In genomic region chr6:122878809-122879208, GRCh38 we compare ENCODE assay signal across 31 cellular contexts.
"Had no signal": no experiment of that assay in that cellular context is flagged by ENCODE, and none has a peak within 500 bp of the region (broad histone marks: within the 10 kb centered on the region; RNA-seq: fewer than 3 reads in every experiment).

No MANE protein-coding gene starts in this region.

- H3K27ac Mint-ChIP-seq: activated naive CD4-positive, alpha-beta T cell treated with anti-CD3 and anti-CD28 coated beads for 36 hours; activated naive CD8-positive, alpha-beta T cell treated with anti-CD3 and anti-CD28 coated beads for 36 hours; activated T-helper 1 cell treated with anti-CD3 and anti-CD28 coated beads, Interleukin-12 subunit alpha, Interleukin-12 subunit beta, Interleukin-2, Interleukin-4 antibody, amounts not matched to agents 30 ng/mL and 10 ng/mL and 1 ng/mL, durations not matched to agents 14 hours and 24 hours and 36 hours; naive B cell; nephron progenitor cell; stimulated activated memory B cell treated with anti-CD40 and anti-IgM and Interleukin-4, amounts not matched to agents 10 μg/mL and 1 μg/mL and 100 μg/mL, for 72 hours; stimulated activated naive CD8-positive, alpha-beta T cell treated with anti-CD3 and anti-CD28 coated beads, Interleukin-15, amount 100 ng/mL, for 72 hours; type B pancreatic cell had no signal

- H3K4me3 ChIP-seq: adrenal gland, body of pancreas, coronary artery, dorsolateral prefrontal cortex, skin epidermis had no signal

- H3K36me3 ChIP-seq: adrenal gland, neutrophil, WERI-Rb-1 had no signal

- H3K4me1 Mint-ChIP-seq: activated naive CD8-positive, alpha-beta T cell treated with anti-CD3 and anti-CD28 coated beads for 36 hours; naive B cell; nephron progenitor cell; stimulated activated memory B cell treated with anti-CD40 and anti-IgM and Interleukin-4, amounts not matched to agents 10 μg/mL and 1 μg/mL and 100 μg/mL, for 72 hours; stimulated activated naive CD8-positive, alpha-beta T cell treated with anti-CD3 and anti-CD28 coated beads, Interleukin-15, amount 100 ng/mL, for 72 hours had no signal

- ATAC-seq: activated CD4-positive, CD25-positive, alpha-beta regulatory T cell treated with anti-CD3 and anti-CD28 coated beads, Interleukin-2, amount 50 U/mL, for 24 hours; body of pancreas; left cardiac atrium; left ventricle myocardium superior; sciatic nerve; stimulated activated memory B cell treated with anti-CD40 and anti-IgM and Interleukin-4, amounts not matched to agents 10 μg/mL and 1 μg/mL and 100 μg/mL, for 72 hours; stimulated activated naive CD8-positive, alpha-beta T cell treated with anti-CD3 and anti-CD28 coated beads, Interleukin-15, amount 100 ng/mL, for 72 hours had no signal

- H3K27me3 Mint-ChIP-seq: naive B cell; stimulated activated naive CD8-positive, alpha-beta T cell treated with anti-CD3 and anti-CD28 coated beads, Interleukin-15, amount 100 ng/mL, for 72 hours; type B pancreatic cell had no signal

- H3K27me3 ChIP-seq: adrenal gland, body of pancreas, neutrophil had no signal

- H3K36me3 Mint-ChIP-seq: activated naive CD8-positive, alpha-beta T cell treated with anti-CD3 and anti-CD28 coated beads for 36 hours; naive B cell; stimulated activated memory B cell treated with anti-CD40 and anti-IgM and Interleukin-4, amounts not matched to agents 10 μg/mL and 1 μg/mL and 100 μg/mL, for 72 hours; type B pancreatic cell had no signal

- FAIRE-seq: frontal cortex, keratinocyte had no signal

- H3K27ac ChIP-seq: adrenal gland, body of pancreas, coronary artery, dorsolateral prefrontal cortex, neutrophil, skin epidermis, WERI-Rb-1 had no signal

- DNase-seq: activated CD4-positive, alpha-beta T cell treated with anti-CD3 and anti-CD28 coated beads for 48 hours; activated CD4-positive, alpha-beta T cell treated with anti-CD3 and anti-CD28 coated beads, Interleukin-2, amount 50 U/mL, for 48 hours; activated CD8-positive, alpha-beta memory T cell treated with anti-CD3 and anti-CD28 coated beads for 24 hours; activated effector memory CD4-positive, alpha-beta T cell treated with anti-CD3 and anti-CD28 coated beads, Interleukin-2, amount 50 U/mL, for 16 hours; activated naive CD4-positive, alpha-beta T cell treated with anti-CD3 and anti-CD28 coated beads for 36 hours; activated naive CD8-positive, alpha-beta T cell treated with anti-CD3 and anti-CD28 coated beads for 36 hours; adrenal gland; aorta; body of pancreas; cerebellar nuclear complex; dorsolateral prefrontal cortex; effector memory CD4-positive, alpha-beta T cell; left cardiac atrium; left ventricle myocardium superior; naive B cell; nephron progenitor cell; stimulated activated CD4-positive, alpha-beta T cell treated with anti-CD3 and anti-CD28 coated beads, Interleukin-4, amount 100 ng/mL, for 24 hours; stimulated activated naive CD8-positive, alpha-beta T cell treated with anti-CD3 and anti-CD28 coated beads, Interleukin-15, amount 100 ng/mL, for 72 hours; substantia nigra; T-helper 9 cell; WERI-Rb-1 had no signal

- H3K9me3 Mint-ChIP-seq: activated naive CD4-positive, alpha-beta T cell treated with anti-CD3 and anti-CD28 coated beads for 36 hours; activated T-helper 1 cell treated with anti-CD3 and anti-CD28 coated beads, Interleukin-12 subunit alpha, Interleukin-12 subunit beta, Interleukin-2, Interleukin-4 antibody, amounts not matched to agents 30 ng/mL and 10 ng/mL and 1 ng/mL, durations not matched to agents 14 hours and 24 hours and 36 hours had no signal

- H3K9me3 ChIP-seq: adrenal gland, body of pancreas, neutrophil had no signal

- H3K4me3 Mint-ChIP-seq: activated naive CD4-positive, alpha-beta T cell treated with anti-CD3 and anti-CD28 coated beads for 36 hours; activated naive CD8-positive, alpha-beta T cell treated with anti-CD3 and anti-CD28 coated beads for 36 hours; activated T-helper 1 cell treated with anti-CD3 and anti-CD28 coated beads, Interleukin-12 subunit alpha, Interleukin-12 subunit beta, Interleukin-2, Interleukin-4 antibody, amounts not matched to agents 30 ng/mL and 10 ng/mL and 1 ng/mL, durations not matched to agents 14 hours and 24 hours and 36 hours; naive B cell; nephron progenitor cell; stimulated activated memory B cell treated with anti-CD40 and anti-IgM and Interleukin-4, amounts not matched to agents 10 μg/mL and 1 μg/mL and 100 μg/mL, for 72 hours; stimulated activated naive CD8-positive, alpha-beta T cell treated with anti-CD3 and anti-CD28 coated beads, Interleukin-15, amount 100 ng/mL, for 72 hours; type B pancreatic cell had no signal

- H3K4me1 ChIP-seq: adrenal gland, body of pancreas had no signal
